In genomic region chr1:41388517-41388916, GRCh38 we compare ENCODE assay signal across 13 cellular contexts. TPM values are rescaled to one million over a fixed set of nuclear protein-coding genes. Genes with fewer than 3 reads are reported as not detected.
"Had no signal": no experiment of that assay in that cellular context is flagged by ENCODE, and none has a peak within 500 bp of the region (broad histone marks: within the 10 kb centered on the region; RNA-seq: fewer than 3 reads in every experiment).

No MANE protein-coding gene starts in this region.

- H3K4me3 Mint-ChIP-seq: natural killer cell, T-helper 17 cell had no signal

- H3K9me3 Mint-ChIP-seq: activated naive CD4-positive, alpha-beta T cell treated with anti-CD3 and anti-CD28 coated beads, Interleukin-2, amount 50 U/mL, for 72 hours; natural killer cell; type B pancreatic cell had no signal

- H3K36me3 ChIP-seq: adrenal gland, SJSA1 had no signal

- H3K36me3 Mint-ChIP-seq: natural killer cell had no signal

- H3K9me3 ChIP-seq: adrenal gland, SJSA1 had no signal

- ATAC-seq: activated naive CD4-positive, alpha-beta T cell treated with anti-CD3 and anti-CD28 coated beads, Interleukin-2, amount 50 U/mL, for 72 hours; foreskin keratinocyte; natural killer cell; stimulated activated naive CD8-positive, alpha-beta T cell treated with anti-CD3 and anti-CD28 coated beads, Interleukin-15, Interleukin-2, amounts not matched to agents 100 U/mL and 50 U/mL, for 24 hours; T-helper 17 cell had no signal

- H3K4me3 ChIP-seq: adrenal gland, SJSA1 had no signal

- H3K27ac Mint-ChIP-seq: activated naive CD4-positive, alpha-beta T cell treated with anti-CD3 and anti-CD28 coated beads, Interleukin-2, amount 50 U/mL, for 72 hours; natural killer cell; T-helper 17 cell had no signal

- H3K27me3 ChIP-seq: adrenal gland had no signal

- DNase-seq: activated CD4-positive, alpha-beta T cell treated with anti-CD3 and anti-CD28 coated beads for 1 hour; activated gamma-delta T cell; adrenal gland; foreskin keratinocyte; natural killer cell; stimulated activated naive CD8-positive, alpha-beta T cell treated with anti-CD3 and anti-CD28 coated beads, Interleukin-15, Interleukin-2, amounts not matched to agents 100 U/mL and 50 U/mL, for 24 hours; T-helper 17 cell; WERI-Rb-1 had no signal

- H3K27ac ChIP-seq: adrenal gland, foreskin keratinocyte, SJSA1 had no signal

- H3K4me1 ChIP-seq: foreskin keratinocyte had no signal

RNA-seq across cellular contexts. Expression of gene FOXO6, which starts 27.3 kb away (rescaled TPM):
- total RNA-seq: mesenteric fat pad had no signal
- polyA plus RNA-seq: fibroblast of lung had no signal
